9 cellular contexts compared by ENCODE assay signal in genomic region chr19:35931874-35932202, GRCh38. TPM values are rescaled to one million over a fixed set of nuclear protein-coding genes. Genes with fewer than 3 reads are reported as not detected.
DNase-seq lines count a peak whose midpoint lies in the region; ATAC-seq and TF ChIP-seq lines count a peak whose summit lies in the region.
"Had no signal": no experiment of that assay in that cellular context is flagged by ENCODE, and none has a peak within 500 bp of the region (broad histone marks: within the 10 kb centered on the region; RNA-seq: fewer than 3 reads in every experiment).

No MANE protein-coding gene starts in this region.

- no peak for TF ChIP-seq EP300 in esophagus muscularis mucosa (IDR thresholded peaks at IDR 0.05)

- H3K9me3 Mint-ChIP-seq in CD4-positive, alpha-beta memory T cell: peaks cover 0 to 2% (median 0%) of the 10 kb centered on the region in 8 donors
- no peaks in the 10 kb centered on the region for H3K9me3 Mint-ChIP-seq in activated T-helper 1 cell treated with anti-CD3 and anti-CD28 coated beads, Interleukin-12 subunit alpha, Interleukin-12 subunit beta, Interleukin-2, Interleukin-4 antibody, amounts not matched to agents 30 ng/mL and 10 ng/mL and 1 ng/mL, durations not matched to agents 14 hours and 24 hours and 36 hours
- peaks cover 0 to 4% (median 0%) of the 10 kb centered on the region in 9 donors for H3K9me3 Mint-ChIP-seq in naive thymus-derived CD8-positive, alpha-beta T cell

- no peaks in the 10 kb centered on the region for H3K27me3 Mint-ChIP-seq in CD4-positive, alpha-beta memory T cell
- no peaks in the 10 kb centered on the region for H3K27me3 Mint-ChIP-seq in activated T-helper 1 cell treated with anti-CD3 and anti-CD28 coated beads, Interleukin-12 subunit alpha, Interleukin-12 subunit beta, Interleukin-2, Interleukin-4 antibody, amounts not matched to agents 30 ng/mL and 10 ng/mL and 1 ng/mL, durations not matched to agents 14 hours and 24 hours and 36 hours (ENCODE audit: insufficient read depth)
- H3K27me3 Mint-ChIP-seq in naive thymus-derived CD8-positive, alpha-beta T cell: peaks cover 0 to 4% (median 0%) of the 10 kb centered on the region in 5 donors

- H3K4me1 Mint-ChIP-seq in CD4-positive, alpha-beta memory T cell: peaks cover 24 to 59% (median 37%) of the 10 kb centered on the region in 4 donors
- H3K4me1 Mint-ChIP-seq in activated T-helper 1 cell treated with anti-CD3 and anti-CD28 coated beads, Interleukin-12 subunit alpha, Interleukin-12 subunit beta, Interleukin-2, Interleukin-4 antibody, amounts not matched to agents 30 ng/mL and 10 ng/mL and 1 ng/mL, durations not matched to agents 14 hours and 24 hours and 36 hours (ENCODE audit: low read depth): peaks cover 30% of the 10 kb centered on the region
- H3K4me1 Mint-ChIP-seq in naive thymus-derived CD8-positive, alpha-beta T cell: peaks cover 17 to 55% (median 42%) of the 10 kb centered on the region in 4 donors

- 7% methylated on average over 8 of the region's 9 CpGs for WGBS in esophagus muscularis mucosa

- no peak for DNase-seq in CD4-positive, alpha-beta memory T cell
- no peak for DNase-seq in activated T-helper 1 cell treated with anti-CD3 and anti-CD28 coated beads, Interleukin-12 subunit alpha, Interleukin-12 subunit beta, Interleukin-2, Interleukin-4 antibody, amounts not matched to agents 30 ng/mL and 10 ng/mL and 1 ng/mL, durations not matched to agents 14 hours and 24 hours and 36 hours (ENCODE audit: low spot score)
- DNase-seq in naive thymus-derived CD8-positive, alpha-beta T cell: no peak
- no peak for DNase-seq in posterior vena cava (ENCODE audit: low spot score)
- no peak for DNase-seq in esophagus muscularis mucosa (ENCODE audit: extremely low spot score)
- DNase-seq in G401 (ENCODE audit: low spot score): no peak
- DNase-seq in NCI-H526 (lab: John Stamatoyannopoulos, UW): no peak

- peaks cover 0 to 2% of the 10 kb centered on the region in 2 donors for H3K36me3 Mint-ChIP-seq in CD4-positive, alpha-beta memory T cell
- no peaks in the 10 kb centered on the region for H3K36me3 Mint-ChIP-seq in activated T-helper 1 cell treated with anti-CD3 and anti-CD28 coated beads, Interleukin-12 subunit alpha, Interleukin-12 subunit beta, Interleukin-2, Interleukin-4 antibody, amounts not matched to agents 30 ng/mL and 10 ng/mL and 1 ng/mL, durations not matched to agents 14 hours and 24 hours and 36 hours (ENCODE audit: low read depth)
- H3K36me3 Mint-ChIP-seq in naive thymus-derived CD8-positive, alpha-beta T cell: peaks cover 0 to 2% (median 0%) of the 10 kb centered on the region in 3 donors

- TF ChIP-seq POLR2A in esophagus muscularis mucosa (IDR thresholded peaks at IDR 0.05; ENCODE audit: low read depth): no peak

- H3K9me3 ChIP-seq in CD4-positive, alpha-beta memory T cell (ENCODE audit: control insufficient read depth in 1 of 2, low read length in 2 of 2): no peaks in the 10 kb centered on the region
- no peaks in the 10 kb centered on the region for H3K9me3 ChIP-seq in esophagus muscularis mucosa

- ATAC-seq in HG03025 (IDR thresholded peaks at IDR 0.05; ENCODE audit: low FRiP score, unreplicated experiment): peak; percentile 5
- peak; percentile 1 to 4 for ATAC-seq in naive thymus-derived CD8-positive, alpha-beta T cell

- peak overlapping the region; percentile 15 to 97 (median 86) for H3K27ac Mint-ChIP-seq in CD4-positive, alpha-beta memory T cell
- peak overlapping the region; percentile 47 for H3K27ac Mint-ChIP-seq in activated T-helper 1 cell treated with anti-CD3 and anti-CD28 coated beads, Interleukin-12 subunit alpha, Interleukin-12 subunit beta, Interleukin-2, Interleukin-4 antibody, amounts not matched to agents 30 ng/mL and 10 ng/mL and 1 ng/mL, durations not matched to agents 14 hours and 24 hours and 36 hours
- peak overlapping the region in 7 of 10 donors; percentile 32 to 95 (median 90) for H3K27ac Mint-ChIP-seq in naive thymus-derived CD8-positive, alpha-beta T cell

- in situ Hi-C loops in G401 (cut with HindIII; ENCODE audit: low sequenced_read_pairs): no loop called here

- H3K4me1 ChIP-seq in CD4-positive, alpha-beta memory T cell (ENCODE audit: insufficient read depth, low read length): peaks cover 51% of the 10 kb centered on the region
- peaks cover 15 to 30% (median 26%) of the 10 kb centered on the region in 4 donors for H3K4me1 ChIP-seq in esophagus muscularis mucosa

- intact Hi-C loops in CD4-positive, alpha-beta memory T cell (cut with micrococcal nuclease): loop anchor here (1.0 kb wide), 9 partner anchors 27 to 282 kb away; partner anchors contain the start of genes PROSER3, PSENEN, TBCB and U2AF1L4
- intact Hi-C loops in activated T-helper 1 cell treated with anti-CD3 and anti-CD28 coated beads, Interleukin-12 subunit alpha, Interleukin-12 subunit beta, Interleukin-2, Interleukin-4 antibody, amounts not matched to agents 30 ng/mL and 10 ng/mL and 1 ng/mL, durations not matched to agents 14 hours and 24 hours and 36 hours (cut with micrococcal nuclease): loop anchor here (1.0 to 2.0 kb wide), 13 partner anchors 33 to 289 kb away; partner anchors contain the start of genes COX6B1, LIN37, PROSER3 and PSENEN
- intact Hi-C loops in posterior vena cava (cut with DNase I) (loop anchor here in 1 of 2 donors (10.0 kb wide), 2 partner anchors 187 to 217 kb away; partner anchors contain the start of genes IGFLR1, KMT2B, LIN37 and PSENEN), esophagus muscularis mucosa (cut with DNase I) (loop anchor here (1.0 to 5.0 kb wide), 3 partner anchors 35 to 240 kb away; no protein-coding TSS in a partner anchor)

- CTCF ChIA-PET in CD4-positive, alpha-beta memory T cell (lab: Charles Lee; ENCODE audit: partially characterized antibody): interaction anchor here (1.0 to 7.2 kb wide), 8 partner anchors 27 to 239 kb away, joined by 3 to 125 read pairs (median 4); no protein-coding TSS in a partner anchor

- H3K27ac ChIP-seq in CD4-positive, alpha-beta memory T cell (ENCODE audit: low read depth, low read length): peak overlapping the region; percentile 25
- H3K27ac ChIP-seq in esophagus muscularis mucosa (replicated peaks in 1 of 4): no peak overlapping the region

- H3K36me3 ChIP-seq in CD4-positive, alpha-beta memory T cell (ENCODE audit: insufficient read depth, low read length): no peaks in the 10 kb centered on the region
- H3K36me3 ChIP-seq in esophagus muscularis mucosa: no peaks in the 10 kb centered on the region

- no peaks in the 10 kb centered on the region for H3K27me3 ChIP-seq in CD4-positive, alpha-beta memory T cell (ENCODE audit: insufficient read depth, low read length)
- H3K27me3 ChIP-seq in esophagus muscularis mucosa: no peaks in the 10 kb centered on the region

- no peak overlapping the region for H3K4me3 ChIP-seq in CD4-positive, alpha-beta memory T cell (ENCODE audit: low read length in 2 of 2)
- peak overlapping the region in 2 of 4 donors; percentile 10 to 24 for H3K4me3 ChIP-seq in esophagus muscularis mucosa

- POLR2A ChIA-PET in CD4-positive, alpha-beta memory T cell (lab: Charles Lee; ENCODE audit: partially characterized antibody): interaction anchor here (0.7 to 6.0 kb wide), 14 partner anchors 15 to 190 kb away, joined by 3 to 89 read pairs (median 4); partner anchors contain the start of genes APLP1, HCST, IGFLR1 and LIN37
- POLR2A ChIA-PET in naive thymus-derived CD8-positive, alpha-beta T cell (lab: Charles Lee): interaction anchor here (0.6 to 6.0 kb wide), 12 partner anchors 19 to 206 kb away, joined by 3 to 58 read pairs (median 6); partner anchors contain the start of genes NFKBID, PSENEN and U2AF1L4

- H3K4me3 Mint-ChIP-seq in CD4-positive, alpha-beta memory T cell: peak overlapping the region in 2 of 8 donors; percentile 79 to 85
- H3K4me3 Mint-ChIP-seq in activated T-helper 1 cell treated with anti-CD3 and anti-CD28 coated beads, Interleukin-12 subunit alpha, Interleukin-12 subunit beta, Interleukin-2, Interleukin-4 antibody, amounts not matched to agents 30 ng/mL and 10 ng/mL and 1 ng/mL, durations not matched to agents 14 hours and 24 hours and 36 hours: no peak overlapping the region
- H3K4me3 Mint-ChIP-seq in naive thymus-derived CD8-positive, alpha-beta T cell: peak overlapping the region in 7 of 10 donors; percentile 47 to 85 (median 82)

- no peak for TF ChIP-seq CTCF in esophagus muscularis mucosa (IDR thresholded peaks at IDR 0.05)

RNA-seq across cellular contexts. Expression of gene LRFN3, which starts 4.3 kb away (rescaled TPM):
- total RNA-seq in CD4-positive, alpha-beta memory T cell: 10 to 100 TPM; 15.7 to 16.3 TPM
- 1 to 10 TPM in 1 of 2 donors, under 1 TPM in 1; 0.45 to 2.4 TPM for polyA plus RNA-seq in CD4-positive, alpha-beta memory T cell
- 11.6 and 13.6 TPM in 2 replicates for total RNA-seq in activated T-helper 1 cell treated with anti-CD3 and anti-CD28 coated beads, Interleukin-12 subunit alpha, Interleukin-12 subunit beta, Interleukin-2, Interleukin-4 antibody, amounts not matched to agents 30 ng/mL and 10 ng/mL and 1 ng/mL, durations not matched to agents 14 hours and 24 hours and 36 hours
- total RNA-seq in naive thymus-derived CD8-positive, alpha-beta T cell: 10 to 100 TPM; 11.2 to 11.4 TPM
- 1 to 10 TPM in 2 of 3 donors, under 1 TPM in 1; 0.62 to 1.4 (median 1.1) TPM for polyA plus RNA-seq in naive thymus-derived CD8-positive, alpha-beta T cell
- total RNA-seq in posterior vena cava (10 to 100 TPM; 13.3 to 14.2 TPM), esophagus muscularis mucosa (10 to 100 TPM in 3 of 4 donors, 1 to 10 TPM in 1; 7.5 to 22.6 (median 15.3) TPM)
- 6.2 and 15.8 TPM in 2 replicates for total RNA-seq in G401 (2014; rRNA removed; shearing (Covaris generic))

RNA-seq across cellular contexts. Expression of gene TYROBP, which starts 23.7 kb away (rescaled TPM):
- 10 to 100 TPM; 12.7 to 17.3 TPM for total RNA-seq in CD4-positive, alpha-beta memory T cell
- polyA plus RNA-seq in CD4-positive, alpha-beta memory T cell: 1 to 10 TPM; 2.3 to 2.5 TPM
- not detected in 2 replicates for total RNA-seq in activated T-helper 1 cell treated with anti-CD3 and anti-CD28 coated beads, Interleukin-12 subunit alpha, Interleukin-12 subunit beta, Interleukin-2, Interleukin-4 antibody, amounts not matched to agents 30 ng/mL and 10 ng/mL and 1 ng/mL, durations not matched to agents 14 hours and 24 hours and 36 hours
- 1 to 10 TPM; 3.1 to 5.8 TPM for total RNA-seq in naive thymus-derived CD8-positive, alpha-beta T cell
- 10 to 100 TPM in 1 of 3 donors, 1 to 10 TPM in 2; 4.4 to 72.6 (median 5.6) TPM for polyA plus RNA-seq in naive thymus-derived CD8-positive, alpha-beta T cell
- total RNA-seq in posterior vena cava (10 to 100 TPM; 58.8 to 96.5 TPM), esophagus muscularis mucosa (100 to 1,000 TPM in 1 of 4 donors, 10 to 100 TPM in 3; 47.1 to 145 (median 50.7) TPM)
- 7.3 TPM in 1 of 2 replicates, not detected in the other for total RNA-seq in G401 (2014; rRNA removed; shearing (Covaris generic))
- total RNA-seq: glomerular endothelial cell had no signal

RNA-seq across cellular contexts. Expression of gene HCST, which starts 29.5 kb away (rescaled TPM):
- total RNA-seq in CD4-positive, alpha-beta memory T cell: 10 to 100 TPM; 66.2 to 75.2 TPM
- polyA plus RNA-seq in CD4-positive, alpha-beta memory T cell: 100 to 1,000 TPM; 567 to 684 TPM
- 58.5 and 62.2 TPM in 2 replicates for total RNA-seq in activated T-helper 1 cell treated with anti-CD3 and anti-CD28 coated beads, Interleukin-12 subunit alpha, Interleukin-12 subunit beta, Interleukin-2, Interleukin-4 antibody, amounts not matched to agents 30 ng/mL and 10 ng/mL and 1 ng/mL, durations not matched to agents 14 hours and 24 hours and 36 hours
- total RNA-seq in naive thymus-derived CD8-positive, alpha-beta T cell: 10 to 100 TPM; 85.7 to 87.7 TPM
- polyA plus RNA-seq in naive thymus-derived CD8-positive, alpha-beta T cell: 1,000 to 10,000 TPM; 1,254 to 1,751 (median 1,469) TPM
- total RNA-seq in posterior vena cava: 10 to 100 TPM; 12.4 to 13.4 TPM
- 10 to 100 TPM in 1 of 4 donors, 1 to 10 TPM in 1, not detected in 2; 3.7 to 14.6 TPM for total RNA-seq in esophagus muscularis mucosa
- total RNA-seq in G401 (2014; rRNA removed; shearing (Covaris generic)): not detected in 2 replicates
- total RNA-seq: glomerular endothelial cell had no signal

RNA-seq across cellular contexts. Expression of gene NFKBID, which starts 31.5 kb away (rescaled TPM):
- 10 to 100 TPM; 36.6 to 50.0 TPM for total RNA-seq in CD4-positive, alpha-beta memory T cell
- polyA plus RNA-seq in CD4-positive, alpha-beta memory T cell: 1 to 10 TPM; 1.3 to 7.1 TPM
- 163 and 164 TPM in 2 replicates for total RNA-seq in activated T-helper 1 cell treated with anti-CD3 and anti-CD28 coated beads, Interleukin-12 subunit alpha, Interleukin-12 subunit beta, Interleukin-2, Interleukin-4 antibody, amounts not matched to agents 30 ng/mL and 10 ng/mL and 1 ng/mL, durations not matched to agents 14 hours and 24 hours and 36 hours
- total RNA-seq in naive thymus-derived CD8-positive, alpha-beta T cell: 10 to 100 TPM; 42.7 to 48.7 TPM
- polyA plus RNA-seq in naive thymus-derived CD8-positive, alpha-beta T cell: 1 to 10 TPM; 1.2 to 2.8 (median 2.5) TPM
- 10 to 100 TPM in 1 of 2 donors, 1 to 10 TPM in 1; 7.9 to 10.3 TPM for total RNA-seq in posterior vena cava
- 1 to 10 TPM; 2.5 to 6.2 (median 5.3) TPM for total RNA-seq in esophagus muscularis mucosa
- 4.1 and 8.4 TPM in 2 replicates for total RNA-seq in G401 (2014; rRNA removed; shearing (Covaris generic))
